In the genomic region with DNA sequence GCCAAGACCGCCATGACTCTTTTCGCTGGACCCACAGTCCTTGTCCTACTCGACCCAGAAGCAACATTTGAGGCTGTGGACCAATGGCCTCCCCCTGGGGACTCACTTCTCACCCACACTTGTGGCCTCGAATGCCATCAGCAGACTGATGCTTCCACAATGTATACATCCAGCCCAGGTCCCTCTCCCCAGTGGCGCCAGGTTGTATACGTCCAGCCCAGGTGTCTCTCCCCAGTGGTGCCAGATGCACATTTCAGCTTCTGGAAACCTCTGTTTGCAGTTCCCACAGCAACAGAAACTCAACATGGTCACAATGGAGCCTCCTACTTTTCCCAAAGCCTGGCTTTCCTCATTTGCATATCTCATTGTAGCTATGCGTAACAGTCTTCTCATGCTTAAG, we compare ENCODE assay signal across 20 cellular contexts.
"Had no signal": no experiment of that assay in that cellular context is flagged by ENCODE, and none has a peak within 500 bp of the region (broad histone marks: within the 10 kb centered on the region; RNA-seq: fewer than 3 reads in every experiment).

No MANE protein-coding gene starts in this region.

- H3K27ac ChIP-seq: hepatocyte, left ventricle myocardium inferior, pancreas, prostate gland, skin epidermis, suprapubic skin, thoracic aorta, tibial artery, upper lobe of right lung had no signal

- DNase-seq: islet precursor cell; left ventricle myocardium inferior; midbrain; mucosa of descending colon; naive thymus-derived CD4-positive, alpha-beta T cell; pancreas; posterior cingulate gyrus; retina; right cardiac atrium; stimulated activated CD4-positive, alpha-beta T cell treated with anti-CD3 and anti-CD28 coated beads, Interleukin-4, amount 100 ng/mL, for 24 hours; stimulated activated naive CD4-positive, alpha-beta T cell; tibial artery; trophoblast cell; upper lobe of right lung had no signal

- H3K4me2 ChIP-seq: hepatocyte had no signal

- H3K9me3 ChIP-seq: left ventricle myocardium inferior, mucosa of descending colon, pancreas, prostate gland, suprapubic skin, thoracic aorta, upper lobe of right lung had no signal

- H3K36me3 ChIP-seq: left ventricle myocardium inferior, pancreas, prostate gland, suprapubic skin, thoracic aorta, tibial artery, upper lobe of right lung had no signal

- H3K4me1 ChIP-seq: left ventricle myocardium inferior, pancreas, prostate gland, suprapubic skin, tibial artery, upper lobe of right lung had no signal

- H3K27me3 ChIP-seq: hepatocyte, pancreas, suprapubic skin, tibial artery, upper lobe of right lung had no signal

- H3K4me3 ChIP-seq: hepatocyte, left ventricle myocardium inferior, lung, mucosa of descending colon, pancreas, prostate gland, skin epidermis, suprapubic skin, thoracic aorta, tibial artery, upper lobe of right lung had no signal

- H2AFZ ChIP-seq: hepatocyte had no signal
